In the genomic region with DNA sequence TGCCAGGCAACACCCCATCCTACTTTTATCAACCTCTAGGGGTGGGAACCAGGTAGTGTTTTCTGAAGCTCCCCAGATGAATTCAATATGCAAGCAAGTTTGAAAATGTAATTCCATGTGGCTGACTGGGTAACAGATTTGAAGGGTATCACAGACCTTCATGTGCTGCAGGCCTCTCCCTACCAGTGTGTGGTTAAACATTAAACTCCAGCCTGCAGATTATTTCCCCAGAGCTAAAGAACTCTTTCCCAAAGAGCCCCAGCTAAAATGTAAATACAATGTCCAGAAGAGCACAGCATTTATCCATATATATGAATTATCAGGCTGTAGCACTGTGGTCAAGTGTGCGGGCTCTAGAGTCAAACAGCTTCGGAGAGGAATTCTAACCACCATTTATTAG, we compare ENCODE assay signal across 27 cellular contexts.
"Had no signal": no experiment of that assay in that cellular context is flagged by ENCODE, and none has a peak within 500 bp of the region (broad histone marks: within the 10 kb centered on the region; RNA-seq: fewer than 3 reads in every experiment).

No MANE protein-coding gene starts in this region.

- H3K4me3 ChIP-seq: lower lobe of right lung, ovary, prostate gland, sigmoid colon, spleen, suprapubic skin, thoracic aorta, tibial artery, upper lobe of right lung had no signal

- H3K27me3 ChIP-seq: ovary, sigmoid colon, suprapubic skin, tibial artery, upper lobe of right lung had no signal

- H3K9me3 Mint-ChIP-seq: immature natural killer cell; mesothelial cell of epicardium; naive B cell; natural killer cell; stimulated activated effector memory CD8-positive, alpha-beta T cell treated with anti-CD3 and anti-CD28 coated beads, Interleukin-12 subunit alpha, Interleukin-12 subunit beta, amount 100 ng/mL, for 72 hours; stimulated activated naive CD8-positive, alpha-beta T cell treated with anti-CD3 and anti-CD28 coated beads, Interleukin-15, Interleukin-2, amounts not matched to agents 100 ng/mL and 50 ng/mL, for 24 hours had no signal

- H3K4me1 ChIP-seq: lower lobe of right lung, prostate gland, sigmoid colon, spleen, suprapubic skin, upper lobe of right lung had no signal

- H3K36me3 Mint-ChIP-seq: immature natural killer cell; mesothelial cell of epicardium; naive B cell; natural killer cell; stimulated activated effector memory CD8-positive, alpha-beta T cell treated with anti-CD3 and anti-CD28 coated beads, Interleukin-12 subunit alpha, Interleukin-12 subunit beta, amount 100 ng/mL, for 72 hours had no signal

- DNase-seq: head of caudate nucleus; hypothalamus; immature natural killer cell; kidney; left colon; left ventricle myocardium superior; lower lobe of right lung; mesendoderm; naive B cell; natural killer cell; ovary; retina; right cardiac atrium; sigmoid colon; small intestine; spleen; stimulated activated CD4-positive, alpha-beta T cell treated with anti-CD3 and anti-CD28 coated beads, Interleukin-4, amount 100 ng/mL, for 24 hours; stimulated activated naive CD4-positive, alpha-beta T cell; tibial artery; trophoblast cell; upper lobe of right lung had no signal

- ATAC-seq: left colon; left ventricle myocardium superior; lower lobe of right lung; natural killer cell; right cardiac atrium; stimulated activated effector memory CD8-positive, alpha-beta T cell treated with anti-CD3 and anti-CD28 coated beads, Interleukin-12 subunit alpha, Interleukin-12 subunit beta, amount 100 ng/mL, for 72 hours; upper lobe of right lung had no signal

- H3K27ac ChIP-seq: lower lobe of right lung, ovary, prostate gland, sigmoid colon, spleen, suprapubic skin, thoracic aorta, tibial artery, upper lobe of right lung had no signal

- H3K9me3 ChIP-seq: lower lobe of right lung, ovary, prostate gland, sigmoid colon, spleen, suprapubic skin, thoracic aorta, tibial artery, upper lobe of right lung had no signal

- H3K4me1 Mint-ChIP-seq: immature natural killer cell; naive B cell; natural killer cell; stimulated activated effector memory CD8-positive, alpha-beta T cell treated with anti-CD3 and anti-CD28 coated beads, Interleukin-12 subunit alpha, Interleukin-12 subunit beta, amount 100 ng/mL, for 72 hours had no signal

- H3K4me3 Mint-ChIP-seq: immature natural killer cell; mesothelial cell of epicardium; naive B cell; natural killer cell; stimulated activated effector memory CD8-positive, alpha-beta T cell treated with anti-CD3 and anti-CD28 coated beads, Interleukin-12 subunit alpha, Interleukin-12 subunit beta, amount 100 ng/mL, for 72 hours; stimulated activated naive CD8-positive, alpha-beta T cell treated with anti-CD3 and anti-CD28 coated beads, Interleukin-15, Interleukin-2, amounts not matched to agents 100 ng/mL and 50 ng/mL, for 24 hours had no signal

- H3K27ac Mint-ChIP-seq: immature natural killer cell; mesothelial cell of epicardium; naive B cell; natural killer cell; stimulated activated effector memory CD8-positive, alpha-beta T cell treated with anti-CD3 and anti-CD28 coated beads, Interleukin-12 subunit alpha, Interleukin-12 subunit beta, amount 100 ng/mL, for 72 hours; stimulated activated naive CD8-positive, alpha-beta T cell treated with anti-CD3 and anti-CD28 coated beads, Interleukin-15, Interleukin-2, amounts not matched to agents 100 ng/mL and 50 ng/mL, for 24 hours had no signal

- H3K36me3 ChIP-seq: lower lobe of right lung, ovary, prostate gland, sigmoid colon, spleen, suprapubic skin, thoracic aorta, tibial artery, upper lobe of right lung had no signal
